22 cellular contexts compared by ENCODE assay signal in genomic region chr6:110665600-110665999, GRCh38.
A peak's percentile ranks its signal among the peaks of the same experiment; 100 is the strongest.
DNase-seq lines count a peak whose midpoint lies in the region; TF ChIP-seq lines count a peak whose summit lies in the region.
"Had no signal": no experiment of that assay in that cellular context is flagged by ENCODE, and none has a peak within 500 bp of the region (broad histone marks: within the 10 kb centered on the region; RNA-seq: fewer than 3 reads in every experiment).

No MANE protein-coding gene starts in this region.

- H3K9me3 ChIP-seq in hepatocyte (ENCODE audit: low read depth) (no peaks in the 10 kb centered on the region), smooth muscle cell (replicated peaks; ENCODE audit: low read depth) (no peaks in the 10 kb centered on the region), testis (no peaks in the 10 kb centered on the region)
- H3K9me3 ChIP-seq: A549, BE2C, Caco-2, Peyer's patch had no signal

- TF ChIP-seq CTCF in C4-2B (conservative IDR thresholded peaks at IDR 0.05) = no peak
- TF ChIP-seq CTCF in LNCaP clone FGC (IDR thresholded peaks at IDR 0.05; ENCODE audit: control insufficient read depth, extremely low read depth, insufficient read depth) = no peak
- no peak for TF ChIP-seq CTCF in hepatocyte (IDR thresholded peaks at IDR 0.05; ENCODE audit: poor library complexity)
- no peak for TF ChIP-seq CTCF in smooth muscle cell (IDR thresholded peaks at IDR 0.05; ENCODE audit: borderline replicate concordance, insufficient read depth, poor library complexity, severe bottlenecking)
- TF ChIP-seq CTCF in testis (IDR thresholded peaks at IDR 0.05) = no peak

- no peak overlapping the region for H3K4me3 ChIP-seq in LNCaP clone FGC (ENCODE audit: low read depth, low read length)
- no peak overlapping the region for H3K4me3 ChIP-seq in hepatocyte
- no peak overlapping the region for H3K4me3 ChIP-seq in smooth muscle cell
- H3K4me3 ChIP-seq in testis = no peak overlapping the region
- H3K4me3 ChIP-seq: A549, Peyer's patch had no signal

- H3K4me2 ChIP-seq in hepatocyte (no peak overlapping the region), smooth muscle cell (peak overlapping the region; percentile 34)
- H3K4me2 ChIP-seq: A549 had no signal

- H3K79me2 ChIP-seq in hepatocyte (no peaks in the 10 kb centered on the region), smooth muscle cell (ENCODE audit: low read depth) (no peaks in the 10 kb centered on the region)

- H3K36me3 ChIP-seq in hepatocyte (replicated peaks; ENCODE audit: insufficient read depth, low read depth) (no peaks in the 10 kb centered on the region), smooth muscle cell (ENCODE audit: low read depth) (no peaks in the 10 kb centered on the region), testis (ENCODE audit: low read depth, missing control alignments) (no peaks in the 10 kb centered on the region)
- H3K36me3 ChIP-seq: BE2C, Peyer's patch had no signal

- H3K4me1 ChIP-seq in hepatocyte (ENCODE audit: insufficient read depth) (peaks cover 6% of the 10 kb centered on the region), smooth muscle cell (ENCODE audit: low read depth) (no peaks in the 10 kb centered on the region), testis (no peaks in the 10 kb centered on the region)
- H3K4me1 ChIP-seq: BE2C, Peyer's patch had no signal

- H4K20me1 ChIP-seq in hepatocyte (ENCODE audit: insufficient read depth, poor library complexity, severe bottlenecking) (no peaks in the 10 kb centered on the region), smooth muscle cell (ENCODE audit: low read depth) (no peaks in the 10 kb centered on the region)

- DNase-seq in LNCaP clone FGC (ENCODE audit: low read depth) (peak; percentile 93), hepatocyte (ENCODE audit: low spot score) (no peak), smooth muscle cell (lab: John Stamatoyannopoulos, UW; ENCODE audit: unreplicated experiment) (no peak), GM19240 (ENCODE audit: insufficient read length, low spot score) (no peak), testis (no peak), NCI-H748 treated with DMSO at 0.1 percent for 48 hours (lab: John Stamatoyannopoulos, UW) (no peak)
- DNase-seq in activated T-cell treated with anti-CD3 and anti-CD28 coated beads, Interleukin-2, amount 50 U/mL, for 1 hour = no peak
- DNase-seq: BE2C; Caco-2; CD4-positive, alpha-beta memory T cell; DND-41; GOT3; NCI-H1105 treated with DMSO at 0.1 percent for 48 hours; NCI-H1694; NCI-H2081; NCI-H2171; NCI-H345; NCI-H524; NCI-H82; Peyer's patch had no signal

- no peak overlapping the region for H3K9ac ChIP-seq in smooth muscle cell (ENCODE audit: low read depth)

- H2AFZ ChIP-seq in hepatocyte = no peak overlapping the region
- H2AFZ ChIP-seq in smooth muscle cell (ENCODE audit: low read depth) = no peak overlapping the region

- H3K27me3 ChIP-seq in hepatocyte (no peaks in the 10 kb centered on the region), smooth muscle cell (ENCODE audit: low read depth) (no peaks in the 10 kb centered on the region), testis (no peaks in the 10 kb centered on the region)
- H3K27me3 ChIP-seq: BE2C, Peyer's patch had no signal

- no peaks in the 10 kb centered on the region for H3K9me2 ChIP-seq in hepatocyte (replicated peaks; ENCODE audit: insufficient read depth)

- no peaks in the 10 kb centered on the region for H3F3A ChIP-seq in smooth muscle cell (ENCODE audit: low read depth)

- intact Hi-C loops in testis (cut with DNase I; ENCODE audit: low total_unique reads) = no loop called here

- TF ChIP-seq POLR2A in testis (IDR thresholded peaks at IDR 0.05) = no peak

- H3K27ac ChIP-seq in C4-2B (peak overlapping the region; percentile 96), hepatocyte (peak overlapping the region; percentile 54), smooth muscle cell (ENCODE audit: low read depth) (no peak overlapping the region), testis (no peak overlapping the region)
- H3K27ac ChIP-seq: A549 had no signal

- 94% methylated on average over 7 of the region's 7 CpGs for WGBS in hepatocyte (ENCODE audit: low lambda C conversion rate, missing lambda C conversion rate)
- WGBS in smooth muscle cell (ENCODE audit: low lambda C conversion rate) = 92% methylated on average over 7 of the region's 7 CpGs
- 78 to 79% methylated on average over 7 of the region's 7 CpGs for WGBS in testis, 2 donors

Comparison
In these comparisons a context has a peak if more than half of its experiments do, and no peak if none do; other contexts are left out.
1. H3K27ac ChIP-seq: peak in C4-2B (single experiment) and hepatocyte (single experiment); none in smooth muscle cell (single experiment) and testis (0 of 2).